In the genomic region with DNA sequence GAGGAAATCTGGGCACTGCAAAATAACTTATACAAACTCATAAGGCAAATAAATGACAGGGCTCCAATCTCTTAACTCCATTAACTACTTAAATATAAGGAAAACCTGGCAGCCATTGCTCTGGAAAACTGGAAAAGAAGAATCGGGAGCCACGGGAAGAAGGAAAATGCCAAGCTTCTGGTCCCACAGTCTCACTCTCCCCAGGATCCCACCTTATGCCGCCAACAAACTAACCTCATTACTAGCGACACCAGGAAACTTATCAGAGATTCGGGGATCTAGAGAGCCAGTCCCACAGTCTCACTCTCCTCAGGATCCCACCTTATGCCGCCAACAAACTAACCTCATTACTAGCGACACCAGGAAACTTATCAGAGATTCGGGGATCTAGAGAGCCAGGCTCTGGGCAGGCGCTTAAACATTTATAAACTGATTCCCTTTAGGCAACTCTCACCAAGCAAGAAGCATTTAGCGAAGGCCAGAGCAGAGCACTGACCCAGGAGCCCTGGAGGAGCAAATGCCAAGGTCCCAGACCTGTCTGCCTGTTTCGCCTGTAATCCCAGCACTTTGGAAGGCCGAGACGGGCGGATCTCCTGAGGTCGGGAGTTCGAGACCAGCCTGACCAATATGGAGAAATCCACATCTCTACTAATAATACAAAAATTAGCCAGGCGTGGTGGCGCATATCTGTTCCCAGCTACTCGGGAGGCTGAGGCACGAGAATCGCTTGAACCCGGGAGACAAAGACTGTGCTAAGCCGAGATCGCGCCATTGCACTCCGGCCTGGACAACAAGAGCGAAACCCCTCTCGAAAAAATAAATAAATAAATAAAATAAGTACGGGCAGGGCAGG, we compare ENCODE assay signal across 8 cellular contexts. TPM values are rescaled to one million over a fixed set of nuclear protein-coding genes. Genes with fewer than 3 reads are reported as not detected.
A peak's percentile ranks its signal among the peaks of the same experiment; 100 is the strongest.
DNase-seq lines count a peak whose midpoint lies in the region; ATAC-seq and TF ChIP-seq lines count a peak whose summit lies in the region.

No MANE protein-coding gene starts in this region.

- H3K9ac ChIP-seq in Karpas-422 (ENCODE audit: low read length) = peak overlapping the region; percentile 84

- peaks cover 4% of the 10 kb centered on the region for H3K27me3 Mint-ChIP-seq in chondrocyte (ENCODE audit: low read depth)
- peaks cover 6 to 15% (median 11%) of the 10 kb centered on the region in 3 donors for H3K27me3 Mint-ChIP-seq in naive B cell

- H3K27ac ChIP-seq in Karpas-422 (ENCODE audit: low read length) = peak overlapping the region; percentile 63

- H3K4me1 ChIP-seq in Karpas-422 (ENCODE audit: low read length) = peaks cover 43% of the 10 kb centered on the region

- no peak overlapping the region for H2AFZ ChIP-seq in Karpas-422 (ENCODE audit: low read length)

- TF ChIP-seq CTCF in chondrocyte (IDR thresholded peaks at IDR 0.05) = no peak

- peak overlapping the region; percentile 100 for H3K4me3 Mint-ChIP-seq in chondrocyte (ENCODE audit: unreplicated experiment)
- peak overlapping the region; percentile 97 to 100 (median 100) for H3K4me3 Mint-ChIP-seq in naive B cell

- DNase-seq in DMS53 treated with DMSO at 0.1 percent for 48 hours (lab: John Stamatoyannopoulos, UW; ENCODE audit: unreplicated experiment) (peak; percentile 10), Karpas-422 (no peak), chondrocyte (ENCODE audit: low spot score) (no peak), naive B cell (no peak), AML-193 (lab: John Stamatoyannopoulos, UW) (no peak), LoVo (ENCODE audit: low spot score) (no peak), NOMO-1 treated with dmso at 0.1 percent for 144 hours (lab: John Stamatoyannopoulos, UW; ENCODE audit: unreplicated experiment) (no peak)
- DNase-seq in NK-92 treated with Interleukin-12 subunit alpha and Interleukin-12 subunit beta, amount 100 ng/mL, for 24 hours (lab: John Stamatoyannopoulos, UW) = no peak

- no peaks in the 10 kb centered on the region for H3K9me3 ChIP-seq in Karpas-422 (ENCODE audit: low read length)

- H3K9me3 Mint-ChIP-seq in chondrocyte (ENCODE audit: low read depth) (peaks cover 4% of the 10 kb centered on the region), naive B cell (no peaks in the 10 kb centered on the region)

- 0 out of 2 replicates have a peak, but pooled peaks cover 3% of the 10 kb centered on the region for H4K20me1 ChIP-seq in Karpas-422 (ENCODE audit: insufficient read depth, low read depth, low read length)

- H3K4me3 ChIP-seq in Karpas-422 (ENCODE audit: low read length) = peak overlapping the region; percentile 87

- H3K9me2 ChIP-seq in Karpas-422 (replicated peaks; ENCODE audit: insufficient read depth, low read length) = no peaks in the 10 kb centered on the region

- H3K4me1 Mint-ChIP-seq in chondrocyte (ENCODE audit: low read depth) = peaks cover 48% of the 10 kb centered on the region
- peaks cover 16 to 41% (median 35%) of the 10 kb centered on the region in 3 donors for H3K4me1 Mint-ChIP-seq in naive B cell

- H3K27me3 ChIP-seq in Karpas-422 (ENCODE audit: low read length) = no peaks in the 10 kb centered on the region

- H3K36me3 ChIP-seq in Karpas-422 (ENCODE audit: insufficient read depth, low read length) = peaks cover 15% of the 10 kb centered on the region

- no peak for ATAC-seq in naive B cell (ENCODE audit: low read depth in 2 of 2)

- H3K36me3 Mint-ChIP-seq in chondrocyte (ENCODE audit: low read depth) (peaks cover 5% of the 10 kb centered on the region), naive B cell (peaks cover 6 to 7% of the 10 kb centered on the region in 2 donors)

- peak overlapping the region; percentile 100 for H3K27ac Mint-ChIP-seq in chondrocyte (ENCODE audit: unreplicated experiment)
- peak overlapping the region; percentile 88 to 99 (median 98) for H3K27ac Mint-ChIP-seq in naive B cell

- H3K4me2 ChIP-seq in Karpas-422 (ENCODE audit: low read depth, low read length, poor library complexity, severe bottlenecking) = peak overlapping the region; percentile 70

- peaks cover 55% of the 10 kb centered on the region for H3K79me2 ChIP-seq in Karpas-422 (ENCODE audit: low read length)

RNA-seq across cellular contexts. Expression of gene PSMB2, which starts 0.7 kb away (rescaled TPM):
- 28.4 and 59.7 TPM in 2 replicates for total RNA-seq in Karpas-422 (2014; rRNA removed; shearing (Covaris generic); ENCODE audit: low replicate concordance)
- total RNA-seq in chondrocyte = 53.1 to 70.9 TPM (median 58.9 TPM) in 3 replicates
- polyA plus RNA-seq in naive B cell (ENCODE audit: low read depth in 6 of 6) = 10 to 100 TPM; 59.7 to 69.0 (median 65.9) TPM
